Comparison of ENCODE assay signal across 24 cellular contexts in the genomic region with DNA sequence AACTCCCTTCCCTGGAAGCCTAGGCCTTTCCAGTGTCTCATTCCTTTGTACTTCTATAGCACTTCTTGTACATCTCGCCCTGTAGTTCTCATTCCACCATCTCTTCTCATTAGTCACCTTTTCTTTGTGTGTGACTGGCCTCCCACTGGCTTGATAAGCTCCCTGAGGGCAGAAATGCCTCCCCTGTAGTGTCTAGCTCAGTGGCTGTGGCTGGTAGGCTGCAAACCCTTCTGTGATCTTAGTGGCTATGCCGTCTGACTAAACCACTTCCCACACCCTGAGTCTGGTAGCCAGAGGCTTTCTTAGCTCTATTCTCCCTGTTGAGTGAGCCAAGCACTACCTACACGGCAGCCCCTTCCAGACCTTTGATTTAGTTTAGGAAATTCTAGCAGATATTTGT. TPM values are rescaled to one million over a fixed set of nuclear protein-coding genes. Genes with fewer than 3 reads are reported as not detected.
"Had no signal": no experiment of that assay in that cellular context is flagged by ENCODE, and none has a peak within 500 bp of the region (broad histone marks: within the 10 kb centered on the region; RNA-seq: fewer than 3 reads in every experiment).

No MANE protein-coding gene starts in this region.

- FAIRE-seq: colon had no signal

- H3K4me1 ChIP-seq: psoas muscle, right lobe of liver, suprapubic skin, thyroid gland, upper lobe of left lung had no signal

- DNase-seq: effector memory CD8-positive, alpha-beta T cell; foreskin melanocyte; head of caudate nucleus; hippocampal formation; immature natural killer cell; left colon; left ventricle myocardium superior; mucosa of descending colon; naive thymus-derived CD8-positive, alpha-beta T cell; psoas muscle; retina; right lobe of liver; stimulated activated CD4-positive, alpha-beta T cell treated with anti-CD3 and anti-CD28 coated beads, Interleukin-4, amount 100 ng/mL, for 1 hour; stimulated activated CD8-positive, alpha-beta memory T cell treated with anti-CD3 and anti-CD28 coated beads, Interleukin-4, amount 100 ng/mL, for 48 hours; stimulated activated naive CD8-positive, alpha-beta T cell treated with anti-CD3 and anti-CD28 coated beads, Interleukin-15, Interleukin-2, amounts not matched to agents 100 U/mL and 50 U/mL, for 24 hours; thyroid gland; upper lobe of left lung; uterus had no signal

- H3K27me3 ChIP-seq: right lobe of liver, suprapubic skin, thyroid gland, upper lobe of left lung, uterus had no signal

- H3K36me3 Mint-ChIP-seq: immature natural killer cell; stimulated activated effector memory CD8-positive, alpha-beta T cell treated with anti-CD3 and anti-CD28 coated beads, Interleukin-12 subunit alpha, Interleukin-12 subunit beta, amount 100 ng/mL, for 72 hours had no signal

- ATAC-seq: effector memory CD8-positive, alpha-beta T cell; left colon; left ventricle myocardium superior; mucosa of descending colon; naive thymus-derived CD8-positive, alpha-beta T cell; psoas muscle; right lobe of liver; stimulated activated effector memory CD8-positive, alpha-beta T cell treated with anti-CD3 and anti-CD28 coated beads, Interleukin-12 subunit alpha, Interleukin-12 subunit beta, amount 100 ng/mL, for 72 hours; stimulated activated naive CD8-positive, alpha-beta T cell treated with anti-CD3 and anti-CD28 coated beads, Interleukin-15, Interleukin-2, amounts not matched to agents 100 U/mL and 50 U/mL, for 24 hours had no signal

- H3K36me3 ChIP-seq: neutrophil, right lobe of liver, suprapubic skin, thyroid gland, upper lobe of left lung, uterus had no signal

- H3K27ac ChIP-seq: neutrophil, psoas muscle, right lobe of liver, suprapubic skin, thyroid gland, upper lobe of left lung had no signal

- H3K9me3 ChIP-seq: neutrophil, psoas muscle, right lobe of liver, suprapubic skin, thyroid gland, upper lobe of left lung, uterus had no signal

- H3K4me3 Mint-ChIP-seq: dendritic cell treated with granulocyte-macrophage colony-stimulating factor and Interleukin-4, amounts not matched to agents 40 ng/mL and 50 ng/mL, for 4 days; effector memory CD8-positive, alpha-beta T cell; immature natural killer cell; naive thymus-derived CD8-positive, alpha-beta T cell; stimulated activated effector memory CD8-positive, alpha-beta T cell treated with anti-CD3 and anti-CD28 coated beads, Interleukin-12 subunit alpha, Interleukin-12 subunit beta, amount 100 ng/mL, for 72 hours had no signal

- H3K27ac Mint-ChIP-seq: dendritic cell treated with granulocyte-macrophage colony-stimulating factor and Interleukin-4, amounts not matched to agents 40 ng/mL and 50 ng/mL, for 4 days; effector memory CD8-positive, alpha-beta T cell; immature natural killer cell; naive thymus-derived CD8-positive, alpha-beta T cell; stimulated activated effector memory CD8-positive, alpha-beta T cell treated with anti-CD3 and anti-CD28 coated beads, Interleukin-12 subunit alpha, Interleukin-12 subunit beta, amount 100 ng/mL, for 72 hours had no signal

- H3K4me3 ChIP-seq: mucosa of descending colon, psoas muscle, right lobe of liver, suprapubic skin, thyroid gland, upper lobe of left lung, uterus had no signal

- H3K4me1 Mint-ChIP-seq: immature natural killer cell; naive thymus-derived CD8-positive, alpha-beta T cell; stimulated activated effector memory CD8-positive, alpha-beta T cell treated with anti-CD3 and anti-CD28 coated beads, Interleukin-12 subunit alpha, Interleukin-12 subunit beta, amount 100 ng/mL, for 72 hours had no signal

RNA-seq across cellular contexts. Expression of gene TNFAIP8L3, which starts 24.4 kb away (rescaled TPM):
- total RNA-seq: epithelial cell of proximal tubule; naive thymus-derived CD8-positive, alpha-beta T cell had no signal
- polyA plus RNA-seq: immature natural killer cell; naive thymus-derived CD8-positive, alpha-beta T cell had no signal
